8 cellular contexts compared by ENCODE assay signal in the genomic region with DNA sequence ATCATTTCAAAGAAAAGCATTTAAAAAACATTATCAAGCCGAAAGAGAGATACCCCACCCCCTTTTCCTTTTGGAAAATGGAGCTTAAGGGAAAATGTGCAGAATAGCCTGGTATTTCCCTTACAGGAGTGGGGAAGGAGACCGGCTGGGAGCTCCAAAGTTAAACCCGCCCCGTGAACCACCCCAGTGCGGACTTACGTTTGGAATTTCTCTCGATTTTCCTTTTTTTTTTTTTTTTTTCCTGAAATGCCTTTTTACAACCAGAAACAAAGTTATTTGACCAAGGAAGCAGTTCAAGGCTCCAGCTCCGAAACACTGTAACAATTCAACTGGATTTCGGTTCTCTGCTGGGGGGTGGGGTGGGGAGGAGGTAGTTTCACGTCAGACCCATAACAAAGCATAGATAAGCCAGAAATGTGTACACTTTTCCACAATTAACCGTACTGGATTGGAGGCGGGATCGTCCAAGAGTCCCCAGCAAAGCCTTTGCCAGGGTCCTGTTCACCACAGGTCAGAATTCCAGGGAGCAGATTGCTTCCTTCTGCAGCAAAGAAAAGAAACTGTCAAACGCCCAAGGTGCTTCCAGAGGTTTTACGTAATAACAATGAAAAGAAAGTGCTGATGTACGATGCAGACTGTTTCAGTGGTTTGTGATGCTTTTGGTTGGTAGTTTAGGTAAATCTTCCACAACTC. TPM values are rescaled to one million over a fixed set of nuclear protein-coding genes. Genes with fewer than 3 reads are reported as not detected.
A peak's percentile ranks its signal among the peaks of the same experiment; 100 is the strongest.
DNase-seq lines count a peak whose midpoint lies in the region; ATAC-seq and TF ChIP-seq lines count a peak whose summit lies in the region.

No MANE protein-coding gene starts in this region.

- no peaks in the 10 kb centered on the region for H3K36me3 ChIP-seq in GM23338 (ENCODE audit: insufficient read depth)
- no peaks in the 10 kb centered on the region for H3K36me3 ChIP-seq in kidney epithelial cell (ENCODE audit: control insufficient read depth, insufficient read depth, low read length)
- no peaks in the 10 kb centered on the region for H3K36me3 ChIP-seq in thymus (ENCODE audit: control insufficient read depth, insufficient read depth)

- 4% methylated on average over 16 of the region's 16 CpGs for WGBS in thymus

- peaks cover 5% of the 10 kb centered on the region; the same call in 1 of the 2 replicates for H3K79me2 ChIP-seq in GM23338 (replicated peaks; ENCODE audit: insufficient read depth)

- H3K4me1 Mint-ChIP-seq in GM23338, result peaks cover 80% of the 10 kb centered on the region

- DNase-seq in GM23338 (ENCODE audit: low spot score) (no peak), kidney epithelial cell (ENCODE audit: low read depth) (no peak), SIG-M5 treated with dmso at 0.1 percent for 504 hours (lab: John Stamatoyannopoulos, UW; ENCODE audit: unreplicated experiment) (no peak)
- no peak for DNase-seq in central memory CD4-positive, alpha-beta T cell

- H3K9me2 ChIP-seq in GM23338 (ENCODE audit: insufficient read depth), result no peaks in the 10 kb centered on the region

- H3K9me3 ChIP-seq in thymus (ENCODE audit: control insufficient read depth), result no peaks in the 10 kb centered on the region

- no peak for ATAC-seq in GM23338
- no peak for ATAC-seq in activated CD4-positive, CD25-positive, alpha-beta regulatory T cell treated with anti-CD3 and anti-CD28 coated beads, Interleukin-2, amount 50 U/mL, for 24 hours

- H4K20me1 ChIP-seq in GM23338 (replicated peaks; ENCODE audit: insufficient read depth), result no peaks in the 10 kb centered on the region; the same call in 1 of the 2 replicates

- H3K27me3 ChIP-seq in GM23338 (ENCODE audit: insufficient read depth) (peaks cover 64% of the 10 kb centered on the region), kidney epithelial cell (ENCODE audit: control insufficient read depth, insufficient read depth, low read length) (no peaks in the 10 kb centered on the region), thymus (ENCODE audit: control insufficient read depth, insufficient read depth) (peaks cover 54% of the 10 kb centered on the region)

- no peak for TF ChIP-seq CTCF in 22Rv1 (IDR thresholded peaks at IDR 0.05)
- no peak for TF ChIP-seq CTCF in GM23338 (conservative IDR thresholded peaks at IDR 0.05; ENCODE audit: low read depth in 2 of 2)
- no peak for TF ChIP-seq CTCF in kidney epithelial cell (IDR thresholded peaks at IDR 0.05; ENCODE audit: insufficient read depth, low read length, poor library complexity, severe bottlenecking)

- peaks cover 19% of the 10 kb centered on the region for H3F3A ChIP-seq in GM23338 (replicated peaks; ENCODE audit: low read depth)

- H3K9me3 Mint-ChIP-seq in GM23338, result no peaks in the 10 kb centered on the region; the same call in 2 of the 3 replicates

- peak overlapping the region; percentile 79 for H3K4me2 ChIP-seq in GM23338

- H3K4me3 ChIP-seq in GM23338 (peak overlapping the region; percentile 63), kidney epithelial cell (ENCODE audit: low read depth, low read length) (peak overlapping the region; percentile 60), thymus (ENCODE audit: low read length) (peak overlapping the region; percentile 29)

- H3K27me3 Mint-ChIP-seq in GM23338 (ENCODE audit: insufficient read depth, low read depth, poor library complexity), result peaks cover 49% of the 10 kb centered on the region

- H3K36me3 Mint-ChIP-seq in GM23338 (ENCODE audit: low read depth), result no peaks in the 10 kb centered on the region

- H2AFZ ChIP-seq in GM23338, result no peak overlapping the region

- H3K4me3 Mint-ChIP-seq in GM23338, result peak overlapping the region; percentile 89

- H3K27ac Mint-ChIP-seq in GM23338, result no peak overlapping the region

- H3K4me1 ChIP-seq in GM23338 (ENCODE audit: insufficient read depth) (peaks cover 78% of the 10 kb centered on the region), thymus (ENCODE audit: control insufficient read depth, insufficient read depth, low read length) (peaks cover 20% of the 10 kb centered on the region)

- H3K27ac ChIP-seq in 22Rv1 (peak overlapping the region; percentile 88), GM23338 (ENCODE audit: low read depth) (peak overlapping the region; percentile 50; the same call in 1 of the 2 replicates), angular gyrus (ENCODE audit: low read depth, low read length) (peak overlapping the region; percentile 62), thymus (ENCODE audit: low read depth) (peak overlapping the region; percentile 42)

TF ChIP-seq in GM23338, 12 proteins besides CTCF, POLR2A, EP300 and RAD21:
- TF ChIP-seq NANOG (IDR thresholded peaks at IDR 0.05; ENCODE audit: borderline replicate concordance) (0 out of 2 replicates have a peak, but pooled peaks have one; percentile 65), CREB1 (CRISPR knock-in tag; IDR thresholded peaks at IDR 0.05; ENCODE audit: low read depth) (0 out of 2 replicates have a peak, but pooled peaks have one; percentile 35)
- TF ChIP-seq, protein P1, sequence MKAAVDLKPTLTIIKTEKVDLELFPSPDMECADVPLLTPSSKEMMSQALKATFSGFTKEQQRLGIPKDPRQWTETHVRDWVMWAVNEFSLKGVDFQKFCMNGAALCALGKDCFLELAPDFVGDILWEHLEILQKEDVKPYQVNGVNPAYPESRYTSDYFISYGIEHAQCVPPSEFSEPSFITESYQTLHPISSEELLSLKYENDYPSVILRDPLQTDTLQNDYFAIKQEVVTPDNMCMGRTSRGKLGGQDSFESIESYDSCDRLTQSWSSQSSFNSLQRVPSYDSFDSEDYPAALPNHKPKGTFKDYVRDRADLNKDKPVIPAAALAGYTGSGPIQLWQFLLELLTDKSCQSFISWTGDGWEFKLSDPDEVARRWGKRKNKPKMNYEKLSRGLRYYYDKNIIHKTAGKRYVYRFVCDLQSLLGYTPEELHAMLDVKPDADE (IDR thresholded peaks at IDR 0.05), result no peak
- TF ChIP-seq, protein P2, sequence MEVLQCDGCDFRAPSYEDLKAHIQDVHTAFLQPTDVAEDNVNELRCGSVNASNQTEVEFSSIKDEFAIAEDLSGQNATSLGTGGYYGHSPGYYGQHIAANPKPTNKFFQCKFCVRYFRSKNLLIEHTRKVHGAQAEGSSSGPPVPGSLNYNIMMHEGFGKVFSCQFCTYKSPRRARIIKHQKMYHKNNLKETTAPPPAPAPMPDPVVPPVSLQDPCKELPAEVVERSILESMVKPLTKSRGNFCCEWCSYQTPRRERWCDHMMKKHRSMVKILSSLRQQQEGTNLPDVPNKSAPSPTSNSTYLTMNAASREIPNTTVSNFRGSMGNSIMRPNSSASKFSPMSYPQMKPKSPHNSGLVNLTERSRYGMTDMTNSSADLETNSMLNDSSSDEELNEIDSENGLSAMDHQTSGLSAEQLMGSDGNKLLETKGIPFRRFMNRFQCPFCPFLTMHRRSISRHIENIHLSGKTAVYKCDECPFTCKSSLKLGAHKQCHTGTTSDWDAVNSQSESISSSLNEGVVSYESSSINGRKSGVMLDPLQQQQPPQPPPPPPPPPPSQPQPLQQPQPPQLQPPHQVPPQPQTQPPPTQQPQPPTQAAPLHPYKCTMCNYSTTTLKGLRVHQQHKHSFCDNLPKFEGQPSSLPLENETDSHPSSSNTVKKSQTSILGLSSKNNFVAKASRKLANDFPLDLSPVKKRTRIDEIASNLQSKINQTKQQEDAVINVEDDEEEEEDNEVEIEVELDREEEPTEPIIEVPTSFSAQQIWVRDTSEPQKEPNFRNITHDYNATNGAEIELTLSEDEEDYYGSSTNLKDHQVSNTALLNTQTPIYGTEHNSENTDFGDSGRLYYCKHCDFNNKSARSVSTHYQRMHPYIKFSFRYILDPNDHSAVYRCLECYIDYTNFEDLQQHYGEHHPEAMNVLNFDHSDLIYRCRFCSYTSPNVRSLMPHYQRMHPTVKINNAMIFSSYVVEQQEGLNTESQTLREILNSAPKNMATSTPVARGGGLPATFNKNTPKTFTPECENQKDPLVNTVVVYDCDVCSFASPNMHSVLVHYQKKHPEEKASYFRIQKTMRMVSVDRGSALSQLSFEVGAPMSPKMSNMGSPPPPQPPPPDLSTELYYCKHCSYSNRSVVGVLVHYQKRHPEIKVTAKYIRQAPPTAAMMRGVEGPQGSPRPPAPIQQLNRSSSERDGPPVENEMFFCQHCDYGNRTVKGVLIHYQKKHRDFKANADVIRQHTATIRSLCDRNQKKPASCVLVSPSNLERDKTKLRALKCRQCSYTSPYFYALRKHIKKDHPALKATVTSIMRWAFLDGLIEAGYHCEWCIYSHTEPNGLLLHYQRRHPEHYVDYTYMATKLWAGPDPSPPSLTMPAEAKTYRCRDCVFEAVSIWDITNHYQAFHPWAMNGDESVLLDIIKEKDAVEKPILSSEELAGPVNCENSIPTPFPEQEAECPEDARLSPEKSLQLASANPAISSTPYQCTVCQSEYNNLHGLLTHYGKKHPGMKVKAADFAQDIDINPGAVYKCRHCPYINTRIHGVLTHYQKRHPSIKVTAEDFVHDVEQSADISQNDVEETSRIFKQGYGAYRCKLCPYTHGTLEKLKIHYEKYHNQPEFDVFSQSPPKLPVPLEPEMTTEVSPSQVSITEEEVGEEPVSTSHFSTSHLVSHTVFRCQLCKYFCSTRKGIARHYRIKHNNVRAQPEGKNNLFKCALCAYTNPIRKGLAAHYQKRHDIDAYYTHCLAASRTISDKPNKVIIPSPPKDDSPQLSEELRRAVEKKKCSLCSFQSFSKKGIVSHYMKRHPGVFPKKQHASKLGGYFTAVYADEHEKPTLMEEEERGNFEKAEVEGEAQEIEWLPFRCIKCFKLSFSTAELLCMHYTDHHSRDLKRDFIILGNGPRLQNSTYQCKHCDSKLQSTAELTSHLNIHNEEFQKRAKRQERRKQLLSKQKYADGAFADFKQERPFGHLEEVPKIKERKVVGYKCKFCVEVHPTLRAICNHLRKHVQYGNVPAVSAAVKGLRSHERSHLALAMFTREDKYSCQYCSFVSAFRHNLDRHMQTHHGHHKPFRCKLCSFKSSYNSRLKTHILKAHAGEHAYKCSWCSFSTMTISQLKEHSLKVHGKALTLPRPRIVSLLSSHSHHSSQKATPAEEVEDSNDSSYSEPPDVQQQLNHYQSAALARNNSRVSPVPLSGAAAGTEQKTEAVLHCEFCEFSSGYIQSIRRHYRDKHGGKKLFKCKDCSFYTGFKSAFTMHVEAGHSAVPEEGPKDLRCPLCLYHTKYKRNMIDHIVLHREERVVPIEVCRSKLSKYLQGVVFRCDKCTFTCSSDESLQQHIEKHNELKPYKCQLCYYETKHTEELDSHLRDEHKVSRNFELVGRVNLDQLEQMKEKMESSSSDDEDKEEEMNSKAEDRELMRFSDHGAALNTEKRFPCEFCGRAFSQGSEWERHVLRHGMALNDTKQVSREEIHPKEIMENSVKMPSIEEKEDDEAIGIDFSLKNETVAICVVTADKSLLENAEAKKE (CRISPR knock-in tag; IDR thresholded peaks at IDR 0.05), result no peak

RNA-seq across cellular contexts. Expression of a gene that starts 6.7 kb away (rescaled TPM):
- 2.3 and 3.5 TPM in 2 replicates for total RNA-seq in GM23338 (2014; rRNA removed; shearing (Covaris generic))
- polyA plus RNA-seq in GM23338 (2016; fragmentation: Nextera tagmentation; extraction: Ambion mirVana) (0.94 and 1.5 TPM in 2 replicates), thymus (0.73 TPM)
- 0.27 and 1.5 TPM in 2 replicates for total RNA-seq in kidney epithelial cell

RNA-seq across cellular contexts. Expression of a gene that starts 15.3 kb away (rescaled TPM):
- total RNA-seq in GM23338 (2014; rRNA removed; shearing (Covaris generic)), result 54.1 and 55.4 TPM in 2 replicates
- polyA plus RNA-seq in GM23338 (2016; fragmentation: Nextera tagmentation; extraction: Ambion mirVana) (26.1 and 28.8 TPM in 2 replicates), thymus (23.0 TPM)
- 32.3 and 32.7 TPM in 2 replicates for total RNA-seq in kidney epithelial cell
